In genomic region chr10:114408112-114408967, GRCh38 we compare ENCODE assay signal across 18 cellular contexts. TPM values are rescaled to one million over a fixed set of nuclear protein-coding genes. Genes with fewer than 3 reads are reported as not detected.
DNase-seq lines count a peak whose midpoint lies in the region; ATAC-seq, FAIRE-seq and TF ChIP-seq lines count a peak whose summit lies in the region.
"Had no signal": no experiment of that assay in that cellular context is flagged by ENCODE, and none has a peak within 500 bp of the region (broad histone marks: within the 10 kb centered on the region; RNA-seq: fewer than 3 reads in every experiment).

No MANE protein-coding gene starts in this region.

- H2AFZ ChIP-seq in GM23338: peak overlapping the region; percentile 59
- peak overlapping the region; percentile 43 for H2AFZ ChIP-seq in keratinocyte (ENCODE audit: control insufficient read depth, low read length)
- H2AFZ ChIP-seq: hepatocyte had no signal

- peaks cover 14% of the 10 kb centered on the region for H3K4me1 ChIP-seq in GM23338 (ENCODE audit: insufficient read depth)
- H3K4me1 ChIP-seq in keratinocyte (ENCODE audit: control insufficient read depth, extremely low read depth, insufficient read depth, low read length): peaks cover 33% of the 10 kb centered on the region
- no peaks in the 10 kb centered on the region for H3K4me1 ChIP-seq in effector memory CD4-positive, alpha-beta T cell (ENCODE audit: control insufficient read depth, insufficient read depth, low read length, poor library complexity, severe bottlenecking)

- H3K4me1 Mint-ChIP-seq in GM23338: peaks cover 28% of the 10 kb centered on the region
- H3K4me1 Mint-ChIP-seq in activated T-cell treated with anti-CD3 and anti-CD28 coated beads, Interleukin-2, amount 50 U/mL, for 72 hours (ENCODE audit: low read depth): peaks cover 11% of the 10 kb centered on the region

- peak; percentile 66 for DNase-seq in DMS153 (lab: John Stamatoyannopoulos, UW)
- no peak for DNase-seq in GM23338 (ENCODE audit: low spot score)
- peak; percentile 60 for DNase-seq in NCI-H345 treated with DMSO at 0.1 percent for 48 hours (lab: John Stamatoyannopoulos, UW; ENCODE audit: unreplicated experiment)
- DNase-seq in keratinocyte (ENCODE audit: low read depth, low spot score): no peak
- DNase-seq in effector memory CD4-positive, alpha-beta T cell: no peak
- DNase-seq in activated T-cell treated with anti-CD3 and anti-CD28 coated beads, Interleukin-2, amount 50 U/mL, for 72 hours: no peak
- DNase-seq: activated CD4-positive, alpha-beta T cell treated with anti-CD3 and anti-CD28 coated beads, Interleukin-2, amount 10 ng/mL, durations not matched to agents 24 days and 14 days; activated naive CD4-positive, alpha-beta T cell; CD8-positive, alpha-beta memory T cell; EL; NCI-H1694 treated with DMSO at 0.1 percent for 48 hours; NCI-H526 treated with DMSO at 0.1 percent for 48 hours had no signal

- H3K9me1 ChIP-seq in keratinocyte (ENCODE audit: control insufficient read depth, extremely low read depth, insufficient read depth, low read length): no peaks in the 10 kb centered on the region

- H3K4me3 ChIP-seq in GM23338: no peak overlapping the region
- no peak overlapping the region for H3K4me3 ChIP-seq in keratinocyte (ENCODE audit: control insufficient read depth in 2 of 3, extremely low read depth in 1 of 3, insufficient read depth in 2 of 3, low read depth in 1 of 3, low read length in 3 of 3)
- H3K4me3 ChIP-seq in effector memory CD4-positive, alpha-beta T cell (ENCODE audit: insufficient read depth, low read depth, low read length, poor library complexity, severe bottlenecking): no peak overlapping the region
- H3K4me3 ChIP-seq: ascending aorta, hepatocyte, vagina had no signal

- H3K27me3 Mint-ChIP-seq in GM23338 (ENCODE audit: insufficient read depth, low read depth, poor library complexity): peaks cover 38% of the 10 kb centered on the region
- peaks cover 55% of the 10 kb centered on the region for H3K27me3 Mint-ChIP-seq in activated T-cell treated with anti-CD3 and anti-CD28 coated beads, Interleukin-2, amount 50 U/mL, for 72 hours (ENCODE audit: low read depth)

- TF ChIP-seq CTCF in GM23338 (conservative IDR thresholded peaks at IDR 0.05; ENCODE audit: low read depth in 2 of 2) (no peak), keratinocyte (optimal IDR thresholded peaks at IDR 0.05 in 1 of 3, IDR thresholded peaks at IDR 0.05 in 1 of 3, conservative IDR thresholded peaks at IDR 0.05 in 1 of 3; ENCODE audit: extremely low read depth in 1 of 3, insufficient read depth in 2 of 3, low read length in 3 of 3) (no peak)

- H3K9ac ChIP-seq in keratinocyte (ENCODE audit: control insufficient read depth, extremely low read depth, insufficient read depth, low read length): no peak overlapping the region

- ATAC-seq in GM23338: no peak
- no peak for ATAC-seq in GM21529 (IDR thresholded peaks at IDR 0.05; ENCODE audit: unreplicated experiment)
- no peak for ATAC-seq in HG02623 (IDR thresholded peaks at IDR 0.05; ENCODE audit: unreplicated experiment)
- ATAC-seq in activated T-cell treated with anti-CD3 and anti-CD28 coated beads, Interleukin-2, amount 50 U/mL, for 72 hours (replicated peaks in 1 of 2): no peak

- H3K9me2 ChIP-seq in GM23338 (ENCODE audit: insufficient read depth): no peaks in the 10 kb centered on the region

- H3K4me3 Mint-ChIP-seq in GM23338: no peak overlapping the region
- no peak overlapping the region for H3K4me3 Mint-ChIP-seq in activated T-cell treated with anti-CD3 and anti-CD28 coated beads, Interleukin-2, amount 50 U/mL, for 72 hours
- H3K4me3 Mint-ChIP-seq: activated CD4-positive, alpha-beta T cell treated with anti-CD3 and anti-CD28 coated beads, Interleukin-2, amount 10 ng/mL, durations not matched to agents 24 days and 14 days; CD8-positive, alpha-beta memory T cell had no signal

- dilution Hi-C loops in keratinocyte (cut with MboI; ENCODE audit: extremely low pct_ligation_motif_present, low sequenced_read_pairs): no loop called here

- FAIRE-seq in keratinocyte (lab: Jason Lieb, UNC): peak; percentile 23

- H3K27ac Mint-ChIP-seq in GM23338: no peak overlapping the region
- no peak overlapping the region for H3K27ac Mint-ChIP-seq in activated T-cell treated with anti-CD3 and anti-CD28 coated beads, Interleukin-2, amount 50 U/mL, for 72 hours
- H3K27ac Mint-ChIP-seq: activated CD4-positive, alpha-beta T cell treated with anti-CD3 and anti-CD28 coated beads, Interleukin-2, amount 10 ng/mL, durations not matched to agents 24 days and 14 days had no signal

- H3K36me3 Mint-ChIP-seq in GM23338 (ENCODE audit: low read depth): no peaks in the 10 kb centered on the region; the same call in 2 of the 3 replicates
- H3K36me3 Mint-ChIP-seq in activated T-cell treated with anti-CD3 and anti-CD28 coated beads, Interleukin-2, amount 50 U/mL, for 72 hours (ENCODE audit: insufficient read depth in 2 of 2): no peaks in the 10 kb centered on the region
- H3K36me3 Mint-ChIP-seq: CD8-positive, alpha-beta memory T cell had no signal

- no peaks in the 10 kb centered on the region for H3K9me3 ChIP-seq in keratinocyte (ENCODE audit: control insufficient read depth, low read depth, low read length)
- H3K9me3 ChIP-seq in effector memory CD4-positive, alpha-beta T cell (ENCODE audit: control insufficient read depth, low read length): no peaks in the 10 kb centered on the region
- H3K9me3 ChIP-seq: ascending aorta, neutrophil, vagina had no signal

- H3K4me2 ChIP-seq in GM23338 (no peak overlapping the region), keratinocyte (ENCODE audit: control insufficient read depth, extremely low read depth, insufficient read depth, low read depth, low read length) (peak overlapping the region; percentile 18)
- H3K4me2 ChIP-seq: hepatocyte had no signal

- H3K36me3 ChIP-seq in GM23338 (ENCODE audit: insufficient read depth) (no peaks in the 10 kb centered on the region), keratinocyte (ENCODE audit: control insufficient read depth in 2 of 2, extremely low read depth in 1 of 2, insufficient read depth in 2 of 2, low read length in 2 of 2) (no peaks in the 10 kb centered on the region)
- no peaks in the 10 kb centered on the region for H3K36me3 ChIP-seq in effector memory CD4-positive, alpha-beta T cell (ENCODE audit: control insufficient read depth, insufficient read depth, low read length)
- H3K36me3 ChIP-seq: ascending aorta, neutrophil, vagina had no signal

- H3F3A ChIP-seq in GM23338 (replicated peaks; ENCODE audit: low read depth): no peaks in the 10 kb centered on the region

- H4K20me1 ChIP-seq in GM23338 (replicated peaks; ENCODE audit: insufficient read depth) (no peaks in the 10 kb centered on the region), keratinocyte (ENCODE audit: control insufficient read depth, extremely low read depth, insufficient read depth, low read length) (no peaks in the 10 kb centered on the region)

- no peaks in the 10 kb centered on the region for H3K79me2 ChIP-seq in GM23338 (replicated peaks; ENCODE audit: insufficient read depth)
- H3K79me2 ChIP-seq in keratinocyte (ENCODE audit: control insufficient read depth, insufficient read depth, low read length): peaks cover 7% of the 10 kb centered on the region
- H3K79me2 ChIP-seq: hepatocyte had no signal

- H3K9me3 Mint-ChIP-seq in GM23338: no peaks in the 10 kb centered on the region; the same call in 2 of the 3 replicates
- H3K9me3 Mint-ChIP-seq in activated T-cell treated with anti-CD3 and anti-CD28 coated beads, Interleukin-2, amount 50 U/mL, for 72 hours: no peaks in the 10 kb centered on the region
- H3K9me3 Mint-ChIP-seq: activated CD4-positive, alpha-beta T cell treated with anti-CD3 and anti-CD28 coated beads, Interleukin-2, amount 10 ng/mL, durations not matched to agents 24 days and 14 days had no signal

- H3K27ac ChIP-seq in GM23338 (ENCODE audit: low read depth) (no peak overlapping the region), keratinocyte (ENCODE audit: control insufficient read depth, insufficient read depth, low read length) (no peak overlapping the region)
- no peak overlapping the region for H3K27ac ChIP-seq in effector memory CD4-positive, alpha-beta T cell (ENCODE audit: insufficient read depth, low read length, poor library complexity, severe bottlenecking)
- H3K27ac ChIP-seq: ascending aorta, hepatocyte, neutrophil, vagina had no signal

- H3K27me3 ChIP-seq in GM23338 (ENCODE audit: insufficient read depth) (peaks cover 34% of the 10 kb centered on the region), keratinocyte (ENCODE audit: control insufficient read depth, extremely low read depth, insufficient read depth, low read length) (no peaks in the 10 kb centered on the region)
- H3K27me3 ChIP-seq in effector memory CD4-positive, alpha-beta T cell (replicated peaks; ENCODE audit: control insufficient read depth, insufficient read depth, low read length, poor library complexity, severe bottlenecking): peaks cover 19% of the 10 kb centered on the region
- H3K27me3 ChIP-seq: ascending aorta, vagina had no signal

TF ChIP-seq in GM23338, 12 proteins besides CTCF, POLR2A, EP300 and RAD21 (continues in another document):
- TF ChIP-seq POLR2AphosphoS5 (IDR thresholded peaks at IDR 0.05; ENCODE audit: low read depth) (no peak), ZNF114 (CRISPR knock-in tag; IDR thresholded peaks at IDR 0.05) (no peak), STAT1 (IDR thresholded peaks at IDR 0.05; ENCODE audit: unreplicated experiment) (no peak), EZH2 (IDR thresholded peaks at IDR 0.05; ENCODE audit: low read depth, unreplicated experiment) (no peak), ETS1 (IDR thresholded peaks at IDR 0.05) (no peak)

RNA-seq across cellular contexts. Expression of gene AFAP1L2, which starts 4.0 kb away (rescaled TPM):
- total RNA-seq in GM23338 (2014; rRNA removed; shearing (Covaris generic)): 6.5 and 7.3 TPM in 2 replicates
- polyA plus RNA-seq in GM23338 (2016; fragmentation: Nextera tagmentation; extraction: Ambion mirVana): 2.3 TPM in 2 replicates
- 36.8 to 52.5 TPM (median 40.4 TPM) in 3 replicates for polyA plus RNA-seq in keratinocyte
- 20.8 TPM for polyA plus RNA-seq in keratinocyte (2011; ENCODE audit: low read depth)
- 29.7 and 35.5 TPM in 2 replicates for polyA plus RNA-seq in keratinocyte (2011; cell fraction: cytosol; rRNA removed)
- 69.0 and 69.2 TPM in 2 replicates for polyA plus RNA-seq in keratinocyte (2011; cell fraction: nucleus; rRNA removed)
- polyA plus RNA-seq in keratinocyte (2012; ENCODE audit: low replicate concordance): 13.0 and 44.6 TPM in 2 replicates
- 49.9 to 74.0 TPM (median 61.2 TPM) in 3 replicates for polyA minus RNA-seq in keratinocyte
- 44.5 TPM for polyA minus RNA-seq in keratinocyte (2011; cell fraction: cytosol; rRNA and poly(A)+ RNA removed)
- 47.1 and 58.1 TPM in 2 replicates for polyA minus RNA-seq in keratinocyte (2011; cell fraction: nucleus; rRNA and poly(A)+ RNA removed)
- total RNA-seq in activated T-cell treated with anti-CD3 and anti-CD28 coated beads, Interleukin-2, amount 50 U/mL, for 72 hours: 1 to 10 TPM; 1.5 to 1.8 TPM

Comparison
In these comparisons a context has a peak if more than half of its experiments do, and no peak if none do; other contexts are left out.
1. DNase-seq: peak in DMS153 (single experiment) and NCI-H345 treated with DMSO at 0.1 percent for 48 hours (single experiment); none in GM23338 (single experiment), keratinocyte (single experiment), effector memory CD4-positive, alpha-beta T cell (0 of 3) and activated T-cell treated with anti-CD3 and anti-CD28 coated beads, Interleukin-2, amount 50 U/mL, for 72 hours (0 of 2).